Comparison of ENCODE assay signal across 8 cellular contexts in genomic region chr1:13699510-13699909, GRCh38. TPM values are rescaled to one million over a fixed set of nuclear protein-coding genes. Genes with fewer than 3 reads are reported as not detected.
DNase-seq lines count a peak whose midpoint lies in the region; TF ChIP-seq lines count a peak whose summit lies in the region.

No MANE protein-coding gene starts in this region.

- H3K27ac ChIP-seq in SK-N-MC (peak overlapping the region; percentile 99), ectodermal cell (ENCODE audit: insufficient read depth, low read depth, low read length, poor library complexity, severe bottlenecking) (no peak overlapping the region), mucosa of rectum (ENCODE audit: low read depth in 2 of 2, low read length in 2 of 2) (peak overlapping the region; percentile 79 to 89), urinary bladder (ENCODE audit: low read depth) (peak overlapping the region; percentile 98)

- TF ChIP-seq CTCF in GM12864 (IDR thresholded peaks at IDR 0.05; ENCODE audit: low read depth, low read length, missing control alignments) = no peak

- 81 to 82% methylated on average over 16 of the region's 16 CpGs for WGBS in ectodermal cell, 2 experiments
- WGBS in urinary bladder = 55% methylated on average over 16 of the region's 16 CpGs

- H3K36me3 ChIP-seq in SK-N-MC (ENCODE audit: insufficient read depth, low read length) (no peaks in the 10 kb centered on the region), ectodermal cell (ENCODE audit: control insufficient read depth, insufficient read depth, low read length) (no peaks in the 10 kb centered on the region), mucosa of rectum (ENCODE audit: control insufficient read depth in 2 of 2, insufficient read depth in 2 of 2, low read length in 2 of 2) (no peaks in the 10 kb centered on the region), urinary bladder (ENCODE audit: insufficient read depth) (no peaks in the 10 kb centered on the region)

- H3K4me3 ChIP-seq in GM12864 (ENCODE audit: low read depth, low read length) (peak overlapping the region; percentile 89), SK-N-MC (peak overlapping the region; percentile 95), ectodermal cell (ENCODE audit: insufficient read depth, low read depth, low read length) (peak overlapping the region; percentile 62), mucosa of rectum (ENCODE audit: low read length in 2 of 2) (peak overlapping the region; percentile 73 to 89), urinary bladder (ENCODE audit: low read depth, low read length) (peak overlapping the region; percentile 90)

- H3K4me1 ChIP-seq in ectodermal cell (ENCODE audit: control insufficient read depth, insufficient read depth, low read length) (no peaks in the 10 kb centered on the region), mucosa of rectum (ENCODE audit: control insufficient read depth in 2 of 2, insufficient read depth in 2 of 2, low read length in 2 of 2) (peaks cover 0 to 5% of the 10 kb centered on the region in 2 donors), urinary bladder (ENCODE audit: insufficient read depth) (no peaks in the 10 kb centered on the region)

- H3K9ac ChIP-seq in SK-N-MC (ENCODE audit: insufficient read length) (peak overlapping the region; percentile 88), mucosa of rectum (ENCODE audit: low read depth in 1 of 2, low read length in 2 of 2) (peak overlapping the region; percentile 78 to 82)

- H3K9me3 ChIP-seq in SK-N-MC (ENCODE audit: low read depth, low read length) (no peaks in the 10 kb centered on the region; the same call in 1 of the 2 replicates), ectodermal cell (ENCODE audit: control insufficient read depth, low read length) (no peaks in the 10 kb centered on the region), mucosa of rectum (ENCODE audit: control insufficient read depth in 2 of 2, low read length in 2 of 2) (no peaks in the 10 kb centered on the region)

- DNase-seq in GM12864 (ENCODE audit: low read depth) (no peak), SK-N-MC (ENCODE audit: low read depth, low spot score) (no peak), GF-D8 (lab: John Stamatoyannopoulos, UW) (no peak), SHP77 treated with DMSO at 0.1 percent for 48 hours (lab: John Stamatoyannopoulos, UW) (no peak), pons (ENCODE audit: low spot score) (no peak)

- peaks cover 24% of the 10 kb centered on the region for H3K27me3 ChIP-seq in ectodermal cell (ENCODE audit: control insufficient read depth, insufficient read depth, low read length, poor library complexity, severe bottlenecking)
- H3K27me3 ChIP-seq in mucosa of rectum (ENCODE audit: control insufficient read depth in 2 of 2, insufficient read depth in 2 of 2, low read length in 2 of 2) = peaks cover 0 to 2% of the 10 kb centered on the region in 2 donors

RNA-seq across cellular contexts. Expression of gene PRDM2, which starts 0.5 kb away (rescaled TPM):
- 36.0 TPM for polyA plus RNA-seq in ectodermal cell (2013, experiment 1 of 4)
- 35.7 TPM for polyA plus RNA-seq in ectodermal cell (2013, experiment 2 of 4)
- polyA plus RNA-seq in ectodermal cell (2013, experiment 3 of 4) = 30.1 TPM
- polyA plus RNA-seq in ectodermal cell (2013, experiment 4 of 4) = 30.1 TPM
- total RNA-seq in urinary bladder = 34.2 TPM
- 31.3 TPM for polyA plus RNA-seq in urinary bladder
